ENCODE assay signal across 17 cellular contexts in the genomic region with DNA sequence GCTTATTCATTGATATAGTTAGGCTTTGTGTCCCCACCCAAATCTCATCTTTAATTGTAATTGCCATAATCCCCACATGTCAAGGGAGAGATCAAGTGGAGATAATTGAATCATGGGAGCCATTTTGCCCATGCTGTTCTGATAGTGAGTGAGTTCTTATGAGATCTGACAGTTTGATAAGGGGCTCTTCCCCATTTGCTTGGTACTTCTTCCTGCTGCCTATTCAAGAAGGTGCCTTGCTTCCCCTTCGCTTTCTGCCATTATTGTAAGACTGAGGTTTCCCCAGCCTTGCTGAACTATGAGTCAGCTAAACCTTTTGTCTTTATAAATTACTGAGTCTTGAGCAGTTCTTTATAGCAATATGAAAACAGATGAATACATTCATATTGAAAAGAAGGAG.
"Had no signal": no experiment of that assay in that cellular context is flagged by ENCODE, and none has a peak within 500 bp of the region (broad histone marks: within the 10 kb centered on the region; RNA-seq: fewer than 3 reads in every experiment).

No MANE protein-coding gene starts in this region.

- H3K27me3 ChIP-seq: MG63, SJCRH30 had no signal

- H3K27ac ChIP-seq: SJCRH30 had no signal

- DNase-seq: Karpas-422, KG1, MG63, NCI-H1092 treated with DMSO at 0.1 percent for 48 hours, NCI-H1436, NCI-H187, NCI-H2029 treated with DMSO at 0.1 percent for 48 hours, NCI-H2171 treated with DMSO at 0.1 percent for 48 hours, NCI-H345, NCI-H446 treated with DMSO at 0.1 percent for 48 hours, NCI-H510A treated with DMSO at 0.1 percent for 48 hours, NCI-H526, Right ventricle myocardium superior, RPMI8226, SJCRH30, T-helper 1 cell, T-helper 17 cell had no signal

- H3K4me1 ChIP-seq: SJCRH30 had no signal

- H3K36me3 ChIP-seq: MG63, SJCRH30 had no signal

- H3K4me3 ChIP-seq: MG63, SJCRH30 had no signal
